ENCODE assay signal across 22 cellular contexts in genomic region chr2:236862526-236862925, GRCh38.
A peak's percentile ranks its signal among the peaks of the same experiment; 100 is the strongest.
DNase-seq lines count a peak whose midpoint lies in the region; ATAC-seq and TF ChIP-seq lines count a peak whose summit lies in the region.
"Had no signal": no experiment of that assay in that cellular context is flagged by ENCODE, and none has a peak within 500 bp of the region (broad histone marks: within the 10 kb centered on the region; RNA-seq: fewer than 3 reads in every experiment).

No MANE protein-coding gene starts in this region.

- H3K14ac ChIP-seq in neuronal stem cell (ENCODE audit: low read length), result no peak overlapping the region

- no peak overlapping the region for H3K23ac ChIP-seq in neuronal stem cell (ENCODE audit: low read depth, low read length, poor library complexity)

- no peak overlapping the region for H2BK120ac ChIP-seq in neuronal stem cell (ENCODE audit: low read depth, low read length)

- peaks cover 16% of the 10 kb centered on the region for H3K27me3 Mint-ChIP-seq in endodermal cell (ENCODE audit: insufficient read depth)

- no peak overlapping the region for H2AK5ac ChIP-seq in neuronal stem cell (ENCODE audit: low read depth, low read length)

- no peak overlapping the region for H3K27ac Mint-ChIP-seq in endodermal cell
- H3K27ac Mint-ChIP-seq: CD4-positive, alpha-beta T cell; memory B cell; naive thymus-derived CD8-positive, alpha-beta T cell had no signal

- no peak for TF ChIP-seq CTCF in endodermal cell (conservative IDR thresholded peaks at IDR 0.05)

- no peak overlapping the region for H3K18ac ChIP-seq in neuronal stem cell (ENCODE audit: low read length)

- H3K9me3 ChIP-seq in endodermal cell (ENCODE audit: control insufficient read depth, low read length), result peaks cover 33% of the 10 kb centered on the region
- H3K9me3 ChIP-seq in neuronal stem cell (replicated peaks in 1 of 2; ENCODE audit: control insufficient read depth in 2 of 2, insufficient read depth in 1 of 2, low read depth in 1 of 2, low read length in 2 of 2), result peaks cover 6 to 41% of the 10 kb centered on the region in 2 donors
- H3K9me3 ChIP-seq: A549, suprapubic skin had no signal

- no peak overlapping the region for H2BK5ac ChIP-seq in neuronal stem cell (ENCODE audit: low read length)

- H3K4me1 Mint-ChIP-seq in endodermal cell, result peaks cover 22% of the 10 kb centered on the region
- H3K4me1 Mint-ChIP-seq: central memory CD8-positive, alpha-beta T cell; naive thymus-derived CD8-positive, alpha-beta T cell had no signal

- 92 to 100% methylated on average over 1 to 2 of the region's 2 CpGs for WGBS in endodermal cell (ENCODE audit: insufficient coverage in 1 of 2, insufficient read length in 1 of 2), 2 experiments
- no CpG with 5 or more reads among the region's 2 CpGs for WGBS in neuronal stem cell (ENCODE audit: extremely low coverage in 2 of 2, insufficient read length in 2 of 2, insufficient replicate concordance in 1 of 2), 2 donors

- no peak overlapping the region for H4K8ac ChIP-seq in neuronal stem cell (ENCODE audit: low read depth, low read length)

- H2BK15ac ChIP-seq in neuronal stem cell (ENCODE audit: low read length), result no peak overlapping the region

- H3K9me3 Mint-ChIP-seq in endodermal cell, result peaks cover 43% of the 10 kb centered on the region
- H3K9me3 Mint-ChIP-seq: central memory CD8-positive, alpha-beta T cell had no signal

- peak overlapping the region; percentile 57 for H2AFZ ChIP-seq in neuronal stem cell (ENCODE audit: low read length)
- H2AFZ ChIP-seq: PC-9 had no signal

- no peak overlapping the region for H3K4ac ChIP-seq in neuronal stem cell (ENCODE audit: low read length)

- peaks cover 12% of the 10 kb centered on the region for H3K36me3 Mint-ChIP-seq in endodermal cell (ENCODE audit: low read depth)
- H3K36me3 Mint-ChIP-seq: memory B cell; naive thymus-derived CD8-positive, alpha-beta T cell had no signal

- no peaks in the 10 kb centered on the region for H3K27me3 ChIP-seq in endodermal cell (ENCODE audit: control insufficient read depth, insufficient read depth, low read length, poor library complexity, severe bottlenecking)
- no peaks in the 10 kb centered on the region for H3K27me3 ChIP-seq in neuronal stem cell (ENCODE audit: control insufficient read depth in 3 of 3, insufficient read depth in 3 of 3, low read depth in 1 of 3, low read length in 3 of 3)
- H3K27me3 ChIP-seq: suprapubic skin had no signal

- peaks cover 8% of the 10 kb centered on the region for H3K4me1 ChIP-seq in endodermal cell (ENCODE audit: control insufficient read depth, insufficient read depth, low read length)
- H3K4me1 ChIP-seq in neuronal stem cell (ENCODE audit: control insufficient read depth in 2 of 2, insufficient read depth in 1 of 2, low read depth in 1 of 2, low read length in 2 of 2), result peaks cover 9 to 19% of the 10 kb centered on the region in 2 donors
- H3K4me1 ChIP-seq: A549 had no signal

- no peak overlapping the region for H2BK12ac ChIP-seq in neuronal stem cell (ENCODE audit: low read length)

- peak; percentile 12 for ATAC-seq in HG03520 (IDR thresholded peaks at IDR 0.05; ENCODE audit: unreplicated experiment)
- ATAC-seq: A549; K562; naive thymus-derived CD8-positive, alpha-beta T cell had no signal

- H3K79me1 ChIP-seq in neuronal stem cell (ENCODE audit: low read depth, low read length), result no peaks in the 10 kb centered on the region

- H3K4me2 ChIP-seq in neuronal stem cell (ENCODE audit: insufficient read depth, low read length, poor library complexity, severe bottlenecking), result no peak overlapping the region
- H3K4me2 ChIP-seq: A549, PC-9 had no signal

- no peak overlapping the region for H4K91ac ChIP-seq in neuronal stem cell (ENCODE audit: low read depth, low read length, poor library complexity)

- peak overlapping the region; percentile 18 for H3K27ac ChIP-seq in endodermal cell (ENCODE audit: low read depth, low read length)
- H3K27ac ChIP-seq in neuronal stem cell (replicated peaks; ENCODE audit: low read length), result no peak overlapping the region
- H3K27ac ChIP-seq: A549, PC-9, suprapubic skin, WERI-Rb-1 had no signal

- H3K4me3 ChIP-seq in endodermal cell (ENCODE audit: low read length) (no peak overlapping the region), neuronal stem cell (ENCODE audit: low read length in 2 of 2) (no peak overlapping the region)
- H3K4me3 ChIP-seq: A549, K562, PC-9, suprapubic skin had no signal

- peak; percentile 43 for DNase-seq in AG08395 (ENCODE audit: low spot score)
- DNase-seq in endodermal cell, result no peak
- DNase-seq in neuronal stem cell (ENCODE audit: low spot score), result no peak
- no peak for DNase-seq in SHP77 (lab: John Stamatoyannopoulos, UW)
- no peak for DNase-seq in HK-2 (ENCODE audit: unreplicated experiment)
- DNase-seq in Ammon's horn (ENCODE audit: low spot score), result no peak
- no peak for DNase-seq in CD1c-positive myeloid dendritic cell (ENCODE audit: extremely low spot score)
- DNase-seq: activated CD4-positive, alpha-beta T cell treated with anti-CD3 and anti-CD28 coated beads, Interleukin-2, amount 50 U/mL, for 48 hours; activated T-cell treated with anti-CD3 and anti-CD28 coated beads, Interleukin-2, amount 50 U/mL, for 1 hour; CD4-positive, alpha-beta T cell; DMS 273 treated with DMSO at 0.1 percent for 48 hours; naive thymus-derived CD8-positive, alpha-beta T cell; NCI-H1694 treated with DMSO at 0.1 percent for 48 hours; PC-9; stimulated activated CD4-positive, alpha-beta T cell treated with anti-CD3 and anti-CD28 coated beads, Interleukin-4, amount 100 ng/mL, for 4 hours; WERI-Rb-1 had no signal

- H3K36me3 ChIP-seq in endodermal cell (ENCODE audit: control insufficient read depth, insufficient read depth, low read length) (no peaks in the 10 kb centered on the region), neuronal stem cell (replicated peaks in 1 of 2; ENCODE audit: control insufficient read depth in 2 of 2, insufficient read depth in 2 of 2, low read length in 2 of 2) (no peaks in the 10 kb centered on the region)
- H3K36me3 ChIP-seq: suprapubic skin, WERI-Rb-1 had no signal

- H3K4me3 Mint-ChIP-seq in endodermal cell, result no peak overlapping the region
- H3K4me3 Mint-ChIP-seq: CD4-positive, alpha-beta T cell; central memory CD8-positive, alpha-beta T cell; memory B cell; naive thymus-derived CD8-positive, alpha-beta T cell had no signal

- H3K9ac ChIP-seq in endodermal cell (ENCODE audit: extremely low read depth, low read length, poor library complexity, severe bottlenecking), result no peak overlapping the region
- H3K9ac ChIP-seq in neuronal stem cell (ENCODE audit: low read depth, low read length, poor library complexity), result no peak overlapping the region
